14 cellular contexts compared by ENCODE assay signal in genomic region chrX:74242484-74243138, GRCh38.
A peak's percentile ranks its signal among the peaks of the same experiment; 100 is the strongest.
DNase-seq lines count a peak whose midpoint lies in the region; ATAC-seq, FAIRE-seq and TF ChIP-seq lines count a peak whose summit lies in the region.
"Had no signal": no experiment of that assay in that cellular context is flagged by ENCODE, and none has a peak within 500 bp of the region (broad histone marks: within the 10 kb centered on the region; RNA-seq: fewer than 3 reads in every experiment).

No MANE protein-coding gene starts in this region.

- no peaks in the 10 kb centered on the region for H3K27me3 ChIP-seq in HepG2 (ENCODE audit: control insufficient read depth in 1 of 2, insufficient read depth in 2 of 2, low read length in 2 of 2)
- no peaks in the 10 kb centered on the region for H3K27me3 ChIP-seq in stomach

- H3K4me2 ChIP-seq in HepG2 (ENCODE audit: low read depth, low read length): peak overlapping the region; percentile 59

- H3K27ac Mint-ChIP-seq in HFFc6 (peak overlapping the region; percentile 29; the same call in 1 of the 2 replicates), chondrocyte (ENCODE audit: unreplicated experiment) (peak overlapping the region; percentile 46)
- H3K27ac Mint-ChIP-seq: activated naive CD8-positive, alpha-beta T cell treated with anti-CD3 and anti-CD28 coated beads, Interleukin-2, amount 10 ng/mL, durations not matched to agents 7 days and 5 days had no signal

- CTCF ChIA-PET in HepG2 (lab: Yijun Ruan, JAX; ENCODE audit: low intra/inter-chr PET ratio, low total read pairs): no interaction called here

- peak overlapping the region; percentile 96 for H3K27ac ChIP-seq in HepG2 (ENCODE audit: extremely low read length, insufficient read depth, low read length)
- peak overlapping the region in 3 of 5 donors; percentile 22 to 58 (median 53) for H3K27ac ChIP-seq in stomach
- H3K27ac ChIP-seq: lower lobe of right lung had no signal

- FAIRE-seq in HepG2 (lab: Jason Lieb, UNC): peak; percentile 36

- no peak for TF ChIP-seq RAD21 in HepG2 (CRISPR knock-in tag; IDR thresholded peaks at IDR 0.05)

- peaks cover 5% of the 10 kb centered on the region; the same call in 1 of the 2 replicates for H3K36me3 Mint-ChIP-seq in HFFc6 (ENCODE audit: low read depth)
- peaks cover 16% of the 10 kb centered on the region for H3K36me3 Mint-ChIP-seq in chondrocyte (ENCODE audit: low read depth)

- ATAC-seq in HepG2 (peak; percentile 84), GM18868 (IDR thresholded peaks at IDR 0.05; ENCODE audit: unreplicated experiment) (no peak)
- ATAC-seq: activated T-cell treated with anti-CD3 and anti-CD28 coated beads, Interleukin-2, amount 50 U/mL, for 72 hours; lower lobe of right lung had no signal

- 70% methylated on average over 4 of the region's 8 CpGs for WGBS in HepG2 (ENCODE audit: low lambda C conversion rate)
- 69 to 86% (median 79%) methylated on average over 8 of the region's 8 CpGs for WGBS in stomach, 5 donors

- BruUV-seq in HepG2 (replicated peaks; lab: Mats Ljungman, UMichigan): no TSS peak

- no peak for TF ChIP-seq EP300 in HepG2 (IDR thresholded peaks at IDR 0.05; ENCODE audit: low read depth in 2 of 2, low read length in 2 of 2)
- no peak for TF ChIP-seq EP300 in HepG2 (CRISPR knock-in tag; IDR thresholded peaks at IDR 0.05; ENCODE audit: borderline replicate concordance)
- TF ChIP-seq EP300 in stomach (IDR thresholded peaks at IDR 0.05): no peak

- POLR2A ChIA-PET in HepG2 (lab: Yijun Ruan, JAX): interaction anchor here (1.2 to 1.4 kb wide), 2 partner anchors 9 to 50 kb away, joined by 8 to 18 read pairs; no protein-coding TSS in a partner anchor

- H3K4me3 ChIP-seq in HepG2 (replicated peaks in 1 of 3; ENCODE audit: insufficient read depth in 1 of 3, low read depth in 2 of 3, low read length in 3 of 3) (no peak overlapping the region; a peak in 2 of 6 replicates), stomach (no peak overlapping the region)
- H3K4me3 ChIP-seq: lower lobe of right lung had no signal

- no peaks in the 10 kb centered on the region for H3K79me2 ChIP-seq in HepG2 (ENCODE audit: insufficient read depth, low read length)

- intact Hi-C loops in HepG2 (cut with micrococcal nuclease; ENCODE audit: unreplicated experiment) (loop anchor here (10.0 kb wide), 1 partner anchor 52 kb away; no protein-coding TSS in a partner anchor), stomach (cut with DNase I; ENCODE audit: low total_unique reads) (no loop called here)

- H4K20me1 ChIP-seq in HepG2 (ENCODE audit: insufficient read depth, low read length): no peaks in the 10 kb centered on the region

- no peaks in the 10 kb centered on the region for H3K9me3 Mint-ChIP-seq in HFFc6
- no peaks in the 10 kb centered on the region for H3K9me3 Mint-ChIP-seq in chondrocyte (ENCODE audit: low read depth)
- H3K9me3 Mint-ChIP-seq: activated naive CD8-positive, alpha-beta T cell treated with anti-CD3 and anti-CD28 coated beads, Interleukin-2, amount 10 ng/mL, durations not matched to agents 7 days and 5 days; activated T-cell treated with anti-CD3 and anti-CD28 coated beads, Interleukin-2, amount 50 U/mL, for 72 hours had no signal

- in situ Hi-C loops in HepG2 (cut with HindIII; ENCODE audit: extremely low pct_ligation_motif_present, low pct_unique_long_range_greater_than_20kb): no loop called here

- H3K4me1 ChIP-seq in HepG2 (ENCODE audit: insufficient read depth, low read length): peaks cover 46% of the 10 kb centered on the region
- H3K4me1 ChIP-seq in stomach: peaks cover 0 to 11% (median 0%) of the 10 kb centered on the region in 4 donors
- H3K4me1 ChIP-seq: lower lobe of right lung had no signal

- TF ChIP-seq POLR2A in HepG2 (IDR thresholded peaks at IDR 0.05; ENCODE audit: insufficient read depth in 1 of 2, low read depth in 2 of 2, low read length in 2 of 2) (no peak), stomach (IDR thresholded peaks at IDR 0.05) (no peak)

- H3K27me3 Mint-ChIP-seq in HFFc6 (ENCODE audit: insufficient read depth) (no peaks in the 10 kb centered on the region), chondrocyte (ENCODE audit: low read depth) (no peaks in the 10 kb centered on the region)
- H3K27me3 Mint-ChIP-seq: activated naive CD8-positive, alpha-beta T cell treated with anti-CD3 and anti-CD28 coated beads, Interleukin-2, amount 10 ng/mL, durations not matched to agents 7 days and 5 days had no signal

- H3K36me3 ChIP-seq in HepG2 (replicated peaks in 1 of 2; ENCODE audit: control insufficient read depth in 1 of 2, insufficient read depth in 2 of 2, low read length in 2 of 2) (peaks cover 3 to 9% of the 10 kb centered on the region in 2 experiments; a peak in 4 of 5 replicates), stomach (peaks cover 0 to 21% (median 6%) of the 10 kb centered on the region in 4 donors)

- H3K4me3 Mint-ChIP-seq in HFFc6: no peak overlapping the region
- no peak overlapping the region for H3K4me3 Mint-ChIP-seq in chondrocyte (ENCODE audit: unreplicated experiment)
- H3K4me3 Mint-ChIP-seq: activated naive CD8-positive, alpha-beta T cell treated with anti-CD3 and anti-CD28 coated beads, Interleukin-2, amount 10 ng/mL, durations not matched to agents 7 days and 5 days; activated T-cell treated with anti-CD3 and anti-CD28 coated beads, Interleukin-2, amount 50 U/mL, for 72 hours had no signal

- no peak for TF ChIP-seq CTCF in HFFc6 (IDR thresholded peaks at IDR 0.05)
- TF ChIP-seq CTCF in chondrocyte (IDR thresholded peaks at IDR 0.05): no peak
- no peak for TF ChIP-seq CTCF in HepG2 (CRISPR knock-in tag; IDR thresholded peaks at IDR 0.05)
- TF ChIP-seq CTCF in stomach (IDR thresholded peaks at IDR 0.05): no peak

- no peaks in the 10 kb centered on the region for H3K9me3 ChIP-seq in HepG2 (ENCODE audit: low read length)
- H3K9me3 ChIP-seq in stomach: no peaks in the 10 kb centered on the region
- H3K9me3 ChIP-seq: lower lobe of right lung had no signal

- H3K4me1 Mint-ChIP-seq in HFFc6 (ENCODE audit: low read depth): peaks cover 26% of the 10 kb centered on the region
- H3K4me1 Mint-ChIP-seq in chondrocyte (ENCODE audit: low read depth): peaks cover 25% of the 10 kb centered on the region
- H3K4me1 Mint-ChIP-seq: activated naive CD8-positive, alpha-beta T cell treated with anti-CD3 and anti-CD28 coated beads, Interleukin-2, amount 10 ng/mL, durations not matched to agents 7 days and 5 days had no signal

- H3K9ac ChIP-seq in HepG2 (ENCODE audit: insufficient read depth, low read depth, low read length): peak overlapping the region; percentile 62

- no peak overlapping the region for H2AFZ ChIP-seq in HepG2 (ENCODE audit: low read length)

- no peak for DNase-seq in HFFc6
- DNase-seq in chondrocyte (ENCODE audit: low spot score): no peak
- peak; percentile 76 for DNase-seq in HepG2 (ENCODE audit: low spot score)
- DNase-seq in stomach: no peak
- DNase-seq in activated T-cell treated with anti-CD3 and anti-CD28 coated beads, Interleukin-2, amount 50 U/mL, for 1 hour: no peak
- no peak for DNase-seq in NK-92 (lab: John Stamatoyannopoulos, UW; ENCODE audit: unreplicated experiment)
- DNase-seq: activated CD4-positive, alpha-beta T cell treated with anti-CD3 and anti-CD28 coated beads, Interleukin-2, amount 50 U/mL, for 48 hours; activated naive CD8-positive, alpha-beta T cell treated with anti-CD3 and anti-CD28 coated beads, Interleukin-2, amount 10 ng/mL, durations not matched to agents 7 days and 5 days; activated T-cell treated with anti-CD3 and anti-CD28 coated beads, Interleukin-2, amount 50 U/mL, for 72 hours; central memory CD4-positive, alpha-beta T cell; lower lobe of right lung; retina; substantia nigra had no signal

TF ChIP-seq in HepG2, 621 proteins besides CTCF, POLR2A, EP300 and RAD21 (continues in another document):
- peak; percentile 38 for TF ChIP-seq ASH2L (IDR thresholded peaks at IDR 0.05; ENCODE audit: insufficient read length, low read depth, low read length)
- TF ChIP-seq HMG20A (CRISPR knock-in tag; IDR thresholded peaks at IDR 0.05; ENCODE audit: borderline replicate concordance): 0 out of 2 replicates have a peak, but pooled peaks have one; percentile 30
- no peak for TF ChIP-seq SOX13 (IDR thresholded peaks at IDR 0.05)
- peak in 1 of 2 experiments; percentile 45; a peak in 1 of 4 replicates for TF ChIP-seq SOX13 (CRISPR knock-in tag; conservative IDR thresholded peaks at IDR 0.05 in 1 of 2, IDR thresholded peaks at IDR 0.05 in 1 of 2)
- no peak for TF ChIP-seq ZFAT (CRISPR knock-in tag; conservative IDR thresholded peaks at IDR 0.05)
- 0 out of 2 replicates have a peak, but pooled peaks have one; percentile 10 for TF ChIP-seq RARA (CRISPR knock-in tag; IDR thresholded peaks at IDR 0.05)
- peak; percentile 37 for TF ChIP-seq TEAD3 (CRISPR knock-in tag; optimal IDR thresholded peaks at IDR 0.05; ENCODE audit: borderline replicate concordance)
- TF ChIP-seq RXRB (CRISPR knock-in tag; IDR thresholded peaks at IDR 0.05; ENCODE audit: borderline replicate concordance): 0 out of 2 replicates have a peak, but pooled peaks have one; percentile 28
- 0 out of 2 replicates have a peak, but pooled peaks have one; percentile 8 for TF ChIP-seq ARID5B (CRISPR knock-in tag; IDR thresholded peaks at IDR 0.05)
- peak; percentile 38; the same call in 1 of the 2 replicates for TF ChIP-seq ZNF263 (CRISPR knock-in tag; IDR thresholded peaks at IDR 0.05)
